Comparison of ENCODE assay signal across 26 cellular contexts in genomic region chr18:47888156-47888555, GRCh38. TPM values are rescaled to one million over a fixed set of nuclear protein-coding genes. Genes with fewer than 3 reads are reported as not detected.
A peak's percentile ranks its signal among the peaks of the same experiment; 100 is the strongest.
DNase-seq lines count a peak whose midpoint lies in the region; ATAC-seq and TF ChIP-seq lines count a peak whose summit lies in the region.
"Had no signal": no experiment of that assay in that cellular context is flagged by ENCODE, and none has a peak within 500 bp of the region (broad histone marks: within the 10 kb centered on the region; RNA-seq: fewer than 3 reads in every experiment).

No MANE protein-coding gene starts in this region.

- H3K4me3 Mint-ChIP-seq in activated T-cell treated with anti-CD3 and anti-CD28 coated beads, Interleukin-2, amount 50 U/mL, for 72 hours = no peak overlapping the region
- H3K4me3 Mint-ChIP-seq in activated T-cell treated with anti-CD3 and anti-CD28 coated beads, Interleukin-2, amount 50 U/mL, for 24 hours = no peak overlapping the region
- H3K4me3 Mint-ChIP-seq in activated T-helper 2 cell treated with anti-CD3 and anti-CD28 coated beads, Interferon-gamma antibody, Interleukin-2, Interleukin-4, amounts not matched to agents 10 μg/mL and 5 μg/mL and 100 μg/mL, durations not matched to agents 14 hours and 24 hours and 36 hours (ENCODE audit: low read depth) = no peak overlapping the region
- no peak overlapping the region for H3K4me3 Mint-ChIP-seq in stimulated activated effector memory CD8-positive, alpha-beta T cell treated with anti-CD3 and anti-CD28 coated beads, Interleukin-12 subunit alpha, Interleukin-12 subunit beta, amount 100 ng/mL, for 72 hours

- no peak for TF ChIP-seq CTCF in GM20000 (IDR thresholded peaks at IDR 0.05; ENCODE audit: extremely low read depth, missing control alignments)
- no peak for TF ChIP-seq CTCF in adrenal gland (IDR thresholded peaks at IDR 0.05)

- H3K27me3 ChIP-seq in adrenal gland (no peaks in the 10 kb centered on the region), Karpas-422 (ENCODE audit: low read length) (no peaks in the 10 kb centered on the region)
- H3K27me3 ChIP-seq: BE2C, colonic mucosa, ovary, SJCRH30, upper lobe of right lung had no signal

- no peak overlapping the region for H3K4me2 ChIP-seq in Karpas-422 (ENCODE audit: low read depth, low read length, poor library complexity, severe bottlenecking)

- H3K9ac ChIP-seq in Karpas-422 (ENCODE audit: low read length) = no peak overlapping the region

- peaks cover 48% of the 10 kb centered on the region for H3K4me1 Mint-ChIP-seq in activated T-cell treated with anti-CD3 and anti-CD28 coated beads, Interleukin-2, amount 50 U/mL, for 72 hours (ENCODE audit: low read depth)
- H3K4me1 Mint-ChIP-seq in activated T-cell treated with anti-CD3 and anti-CD28 coated beads, Interleukin-2, amount 50 U/mL, for 24 hours (ENCODE audit: low read depth) = peaks cover 58% of the 10 kb centered on the region
- peaks cover 52% of the 10 kb centered on the region for H3K4me1 Mint-ChIP-seq in activated T-helper 2 cell treated with anti-CD3 and anti-CD28 coated beads, Interferon-gamma antibody, Interleukin-2, Interleukin-4, amounts not matched to agents 10 μg/mL and 5 μg/mL and 100 μg/mL, durations not matched to agents 14 hours and 24 hours and 36 hours (ENCODE audit: low read depth)
- H3K4me1 Mint-ChIP-seq in stimulated activated effector memory CD8-positive, alpha-beta T cell treated with anti-CD3 and anti-CD28 coated beads, Interleukin-12 subunit alpha, Interleukin-12 subunit beta, amount 100 ng/mL, for 72 hours = peaks cover 34% of the 10 kb centered on the region

- WGBS in adrenal gland, 4 donors = 85 to 95% (median 89%) methylated on average over 3 of the region's 3 CpGs

- ATAC-seq in activated T-cell treated with anti-CD3 and anti-CD28 coated beads, Interleukin-2, amount 50 U/mL, for 72 hours (replicated peaks in 1 of 2) = no peak
- no peak for ATAC-seq in stimulated activated effector memory CD8-positive, alpha-beta T cell treated with anti-CD3 and anti-CD28 coated beads, Interleukin-12 subunit alpha, Interleukin-12 subunit beta, amount 100 ng/mL, for 72 hours
- ATAC-seq: mucosa of descending colon, upper lobe of right lung had no signal

- no peaks in the 10 kb centered on the region for H3K9me2 ChIP-seq in Karpas-422 (replicated peaks; ENCODE audit: insufficient read depth, low read length)

- H3K9me3 Mint-ChIP-seq in activated T-cell treated with anti-CD3 and anti-CD28 coated beads, Interleukin-2, amount 50 U/mL, for 72 hours = no peaks in the 10 kb centered on the region
- H3K9me3 Mint-ChIP-seq in activated T-cell treated with anti-CD3 and anti-CD28 coated beads, Interleukin-2, amount 50 U/mL, for 24 hours = peaks cover 4% of the 10 kb centered on the region
- no peaks in the 10 kb centered on the region for H3K9me3 Mint-ChIP-seq in activated T-helper 2 cell treated with anti-CD3 and anti-CD28 coated beads, Interferon-gamma antibody, Interleukin-2, Interleukin-4, amounts not matched to agents 10 μg/mL and 5 μg/mL and 100 μg/mL, durations not matched to agents 14 hours and 24 hours and 36 hours
- H3K9me3 Mint-ChIP-seq in stimulated activated effector memory CD8-positive, alpha-beta T cell treated with anti-CD3 and anti-CD28 coated beads, Interleukin-12 subunit alpha, Interleukin-12 subunit beta, amount 100 ng/mL, for 72 hours = no peaks in the 10 kb centered on the region

- H2AFZ ChIP-seq in Karpas-422 (ENCODE audit: low read length) = no peak overlapping the region

- H3K27ac Mint-ChIP-seq in activated T-cell treated with anti-CD3 and anti-CD28 coated beads, Interleukin-2, amount 50 U/mL, for 72 hours = peak overlapping the region; percentile 16
- H3K27ac Mint-ChIP-seq in activated T-cell treated with anti-CD3 and anti-CD28 coated beads, Interleukin-2, amount 50 U/mL, for 24 hours = no peak overlapping the region
- H3K27ac Mint-ChIP-seq in activated T-helper 2 cell treated with anti-CD3 and anti-CD28 coated beads, Interferon-gamma antibody, Interleukin-2, Interleukin-4, amounts not matched to agents 10 μg/mL and 5 μg/mL and 100 μg/mL, durations not matched to agents 14 hours and 24 hours and 36 hours = peak overlapping the region; percentile 31
- H3K27ac Mint-ChIP-seq in stimulated activated effector memory CD8-positive, alpha-beta T cell treated with anti-CD3 and anti-CD28 coated beads, Interleukin-12 subunit alpha, Interleukin-12 subunit beta, amount 100 ng/mL, for 72 hours = peak overlapping the region; percentile 30

- H3K4me3 ChIP-seq in adrenal gland (no peak overlapping the region), Karpas-422 (ENCODE audit: low read length) (no peak overlapping the region)
- H3K4me3 ChIP-seq: colonic mucosa, lung, mucosa of descending colon, ovary, SJCRH30, skin epidermis, upper lobe of right lung had no signal

- TF ChIP-seq POLR2A in adrenal gland (IDR thresholded peaks at IDR 0.05) = no peak

- H3K36me3 ChIP-seq in adrenal gland (replicated peaks in 1 of 2) (no peaks in the 10 kb centered on the region), Karpas-422 (ENCODE audit: insufficient read depth, low read length) (peaks cover 60% of the 10 kb centered on the region)
- H3K36me3 ChIP-seq: BE2C, colonic mucosa, ovary, SJCRH30 had no signal

- H3K9me3 ChIP-seq in adrenal gland (replicated peaks in 1 of 3) = no peaks in the 10 kb centered on the region
- H3K9me3 ChIP-seq in Karpas-422 (ENCODE audit: low read length) = no peaks in the 10 kb centered on the region
- H3K9me3 ChIP-seq: BE2C, colonic mucosa, mucosa of descending colon, ovary, SJCRH30, upper lobe of right lung had no signal

- peaks cover 9 to 43% of the 10 kb centered on the region in 2 donors for H3K36me3 Mint-ChIP-seq in activated T-cell treated with anti-CD3 and anti-CD28 coated beads, Interleukin-2, amount 50 U/mL, for 72 hours (ENCODE audit: insufficient read depth in 2 of 2)
- H3K36me3 Mint-ChIP-seq in activated T-cell treated with anti-CD3 and anti-CD28 coated beads, Interleukin-2, amount 50 U/mL, for 24 hours (ENCODE audit: low read depth) = peaks cover 84% of the 10 kb centered on the region
- H3K36me3 Mint-ChIP-seq in activated T-helper 2 cell treated with anti-CD3 and anti-CD28 coated beads, Interferon-gamma antibody, Interleukin-2, Interleukin-4, amounts not matched to agents 10 μg/mL and 5 μg/mL and 100 μg/mL, durations not matched to agents 14 hours and 24 hours and 36 hours (ENCODE audit: low read depth) = peaks cover 78% of the 10 kb centered on the region
- peaks cover 90% of the 10 kb centered on the region for H3K36me3 Mint-ChIP-seq in stimulated activated effector memory CD8-positive, alpha-beta T cell treated with anti-CD3 and anti-CD28 coated beads, Interleukin-12 subunit alpha, Interleukin-12 subunit beta, amount 100 ng/mL, for 72 hours

- intact Hi-C loops in activated T-helper 2 cell treated with anti-CD3 and anti-CD28 coated beads, Interferon-gamma antibody, Interleukin-2, Interleukin-4, amounts not matched to agents 10 μg/mL and 5 μg/mL and 100 μg/mL, durations not matched to agents 14 hours and 24 hours and 36 hours (cut with micrococcal nuclease) = no loop called here
- intact Hi-C loops in adrenal gland (cut with DNase I) = no loop called here

- peaks cover 8% of the 10 kb centered on the region for H4K20me1 ChIP-seq in Karpas-422 (ENCODE audit: insufficient read depth, low read depth, low read length)

- H3K27me3 Mint-ChIP-seq in activated T-cell treated with anti-CD3 and anti-CD28 coated beads, Interleukin-2, amount 50 U/mL, for 72 hours (ENCODE audit: low read depth) = no peaks in the 10 kb centered on the region
- H3K27me3 Mint-ChIP-seq in activated T-cell treated with anti-CD3 and anti-CD28 coated beads, Interleukin-2, amount 50 U/mL, for 24 hours = no peaks in the 10 kb centered on the region
- no peaks in the 10 kb centered on the region for H3K27me3 Mint-ChIP-seq in activated T-helper 2 cell treated with anti-CD3 and anti-CD28 coated beads, Interferon-gamma antibody, Interleukin-2, Interleukin-4, amounts not matched to agents 10 μg/mL and 5 μg/mL and 100 μg/mL, durations not matched to agents 14 hours and 24 hours and 36 hours (ENCODE audit: low read depth)

- H3K79me2 ChIP-seq in Karpas-422 (ENCODE audit: low read length) = peaks cover 98% of the 10 kb centered on the region

- H3K4me1 ChIP-seq in adrenal gland (replicated peaks in 1 of 2) = peaks cover 0 to 6% of the 10 kb centered on the region in 2 donors
- peaks cover 5% of the 10 kb centered on the region; the same call in 1 of the 2 replicates for H3K4me1 ChIP-seq in Karpas-422 (ENCODE audit: low read length)
- H3K4me1 ChIP-seq: BE2C, colonic mucosa, upper lobe of right lung had no signal

- no peak for DNase-seq in activated T-cell treated with anti-CD3 and anti-CD28 coated beads, Interleukin-2, amount 50 U/mL, for 72 hours
- DNase-seq in activated T-cell treated with anti-CD3 and anti-CD28 coated beads, Interleukin-2, amount 50 U/mL, for 24 hours = no peak
- DNase-seq in GM20000 (ENCODE audit: low spot score) (peak; percentile 3), adrenal gland (no peak), EL (no peak), Karpas-422 (no peak)
- no peak for DNase-seq in activated T-helper 2 cell treated with anti-CD3 and anti-CD28 coated beads, Interferon-gamma antibody, Interleukin-2, Interleukin-4, amounts not matched to agents 10 μg/mL and 5 μg/mL and 100 μg/mL, durations not matched to agents 14 hours and 24 hours and 36 hours (ENCODE audit: low spot score)
- no peak for DNase-seq in stimulated activated effector memory CD8-positive, alpha-beta T cell treated with anti-CD3 and anti-CD28 coated beads, Interleukin-12 subunit alpha, Interleukin-12 subunit beta, amount 100 ng/mL, for 72 hours (ENCODE audit: low spot score in 2 of 2)
- DNase-seq: activated CD4-positive, alpha-beta T cell treated with anti-CD3 and anti-CD28 coated beads, Interleukin-2, amount 50 U/mL, for 4 hours; activated effector memory CD4-positive, alpha-beta T cell treated with Interleukin-2 at 50 U/mL for 16 hours; BE2C; colonic mucosa; DMS 273 treated with DMSO at 0.1 percent for 48 hours; effector CD4-positive, alpha-beta T cell; hippocampal formation; mucosa of descending colon; NCI-H1105; NCI-H187; NCI-H446 treated with DMSO at 0.1 percent for 48 hours; NCI-H774; ovary; SJCRH30; stimulated activated naive CD4-positive, alpha-beta T cell treated with Interleukin-2 at 50 U/mL for 16 hours; upper lobe of right lung had no signal

- H3K27ac ChIP-seq in adrenal gland = no peak overlapping the region
- no peak overlapping the region for H3K27ac ChIP-seq in Karpas-422 (ENCODE audit: low read length)
- H3K27ac ChIP-seq: colonic mucosa, ovary, SJCRH30, skin epidermis, upper lobe of right lung had no signal

RNA-seq across cellular contexts. Expression of gene SMAD2, which starts 42.3 kb away (rescaled TPM):
- 100 to 1,000 TPM; 249 to 310 TPM for total RNA-seq in activated T-cell treated with anti-CD3 and anti-CD28 coated beads, Interleukin-2, amount 50 U/mL, for 72 hours
- 353 and 358 TPM in 2 replicates for total RNA-seq in activated T-helper 2 cell treated with anti-CD3 and anti-CD28 coated beads, Interferon-gamma antibody, Interleukin-2, Interleukin-4, amounts not matched to agents 10 μg/mL and 5 μg/mL and 100 μg/mL, durations not matched to agents 14 hours and 24 hours and 36 hours
- 100 to 1,000 TPM in 7 of 8 donors, 10 to 100 TPM in 1; 73.8 to 270 (median 145) TPM for total RNA-seq in adrenal gland
- polyA plus RNA-seq in adrenal gland = 100 to 1,000 TPM in 1 of 3 donors, 10 to 100 TPM in 2; 20.9 to 163 (median 22.8) TPM
- 153 and 163 TPM in 2 replicates for total RNA-seq in Karpas-422 (2014; rRNA removed; shearing (Covaris generic); ENCODE audit: low replicate concordance)
